In genomic region chr7:92360387-92360786, GRCh38 we compare ENCODE assay signal across 28 cellular contexts.
DNase-seq lines count a peak whose midpoint lies in the region; ATAC-seq, FAIRE-seq and TF ChIP-seq lines count a peak whose summit lies in the region.
"Had no signal": no experiment of that assay in that cellular context is flagged by ENCODE, and none has a peak within 500 bp of the region (broad histone marks: within the 10 kb centered on the region; RNA-seq: fewer than 3 reads in every experiment).

No MANE protein-coding gene starts in this region.

- no peak overlapping the region for H3K4me3 Mint-ChIP-seq in chondrocyte (ENCODE audit: unreplicated experiment)
- H3K4me3 Mint-ChIP-seq in stimulated activated effector memory CD8-positive, alpha-beta T cell treated with anti-CD3 and anti-CD28 coated beads, Interleukin-12 subunit alpha, Interleukin-12 subunit beta, amount 100 ng/mL, for 72 hours: no peak overlapping the region
- H3K4me3 Mint-ChIP-seq: activated naive CD4-positive, alpha-beta T cell treated with anti-CD3 and anti-CD28 coated beads for 36 hours; activated T-cell treated with anti-CD3 and anti-CD28 coated beads, Interleukin-2, amount 50 U/mL, for 72 hours; memory B cell; T-helper 1 cell treated with Interleukin-12 subunit alpha and Interleukin-12 subunit beta and Interleukin-4 antibody, amounts not matched to agents 30 μg/mL and 1 μg/mL, for 36 hours had no signal

- peak; percentile 51 for ATAC-seq in stimulated activated effector memory CD8-positive, alpha-beta T cell treated with anti-CD3 and anti-CD28 coated beads, Interleukin-12 subunit alpha, Interleukin-12 subunit beta, amount 100 ng/mL, for 72 hours
- ATAC-seq in HG02884 (IDR thresholded peaks at IDR 0.05; ENCODE audit: unreplicated experiment): no peak

- peak overlapping the region; percentile 32 for H3K27ac Mint-ChIP-seq in chondrocyte (ENCODE audit: unreplicated experiment)
- H3K27ac Mint-ChIP-seq in stimulated activated effector memory CD8-positive, alpha-beta T cell treated with anti-CD3 and anti-CD28 coated beads, Interleukin-12 subunit alpha, Interleukin-12 subunit beta, amount 100 ng/mL, for 72 hours: no peak overlapping the region
- H3K27ac Mint-ChIP-seq: activated naive CD4-positive, alpha-beta T cell treated with anti-CD3 and anti-CD28 coated beads for 36 hours; activated T-cell treated with anti-CD3 and anti-CD28 coated beads, Interleukin-2, amount 50 U/mL, for 72 hours; memory B cell; T-helper 1 cell treated with Interleukin-12 subunit alpha and Interleukin-12 subunit beta and Interleukin-4 antibody, amounts not matched to agents 30 μg/mL and 1 μg/mL, for 36 hours had no signal

- no peak for TF ChIP-seq CTCF in chondrocyte (IDR thresholded peaks at IDR 0.05)

- no peaks in the 10 kb centered on the region for H3K9me3 Mint-ChIP-seq in chondrocyte (ENCODE audit: low read depth)
- H3K9me3 Mint-ChIP-seq in stimulated activated effector memory CD8-positive, alpha-beta T cell treated with anti-CD3 and anti-CD28 coated beads, Interleukin-12 subunit alpha, Interleukin-12 subunit beta, amount 100 ng/mL, for 72 hours: no peaks in the 10 kb centered on the region
- H3K9me3 Mint-ChIP-seq: activated naive CD4-positive, alpha-beta T cell treated with anti-CD3 and anti-CD28 coated beads for 36 hours; activated T-cell treated with anti-CD3 and anti-CD28 coated beads, Interleukin-2, amount 50 U/mL, for 72 hours; T-helper 1 cell treated with Interleukin-12 subunit alpha and Interleukin-12 subunit beta and Interleukin-4 antibody, amounts not matched to agents 30 μg/mL and 1 μg/mL, for 36 hours had no signal

- no peak for DNase-seq in GM18507 (ENCODE audit: extremely low spot score, insufficient read length, low read depth)
- peak; percentile 32 for DNase-seq in RPMI8226
- no peak for DNase-seq in chondrocyte (ENCODE audit: low spot score)
- DNase-seq in stimulated activated effector memory CD8-positive, alpha-beta T cell treated with anti-CD3 and anti-CD28 coated beads, Interleukin-12 subunit alpha, Interleukin-12 subunit beta, amount 100 ng/mL, for 72 hours (ENCODE audit: low spot score in 2 of 2): no peak
- no peak for DNase-seq in DMS79 (lab: John Stamatoyannopoulos, UW)
- DNase-seq in erythroblast (lab: John Stamatoyannopoulos, UW): no peak
- DNase-seq: activated CD4-positive, alpha-beta T cell treated with anti-CD3 and anti-CD28 coated beads, Interleukin-2, amount 50 U/mL, for 48 hours; activated CD4-positive, CD25-positive, alpha-beta regulatory T cell; activated naive CD4-positive, alpha-beta T cell treated with anti-CD3 and anti-CD28 coated beads for 36 hours; activated T-cell treated with anti-CD3 and anti-CD28 coated beads, Interleukin-2, amount 50 U/mL, for 72 hours; adrenal gland; C1 segment of cervical spinal cord; COR-L47; DND-41; H7; hypothalamus; NCI-H1105 treated with DMSO at 0.1 percent for 48 hours; NCI-H187 treated with DMSO at 0.1 percent for 48 hours; NCI-H2171; NCI-H510A treated with DMSO at 0.1 percent for 48 hours; ovary; stimulated activated CD4-positive, alpha-beta T cell treated with anti-CD3 and anti-CD28 coated beads, Interleukin-15, amount 100 ng/mL, for 24 hours; stimulated activated CD4-positive, alpha-beta T cell treated with anti-CD3 and anti-CD28 coated beads, Interleukin-4, amount 100 ng/mL, for 4 hours; substantia nigra had no signal

- H3K27me3 Mint-ChIP-seq in chondrocyte (ENCODE audit: low read depth): no peaks in the 10 kb centered on the region
- H3K27me3 Mint-ChIP-seq: memory B cell had no signal

- no peak for TF ChIP-seq POLR2A in erythroblast (IDR thresholded peaks at IDR 0.05; ENCODE audit: low read length)

- H3K4me1 Mint-ChIP-seq in chondrocyte (ENCODE audit: low read depth): peaks cover 12% of the 10 kb centered on the region
- H3K4me1 Mint-ChIP-seq in stimulated activated effector memory CD8-positive, alpha-beta T cell treated with anti-CD3 and anti-CD28 coated beads, Interleukin-12 subunit alpha, Interleukin-12 subunit beta, amount 100 ng/mL, for 72 hours: peaks cover 7% of the 10 kb centered on the region
- H3K4me1 Mint-ChIP-seq: memory B cell had no signal

- FAIRE-seq in GM18507 (lab: Jason Lieb, UNC): peak; percentile 35
- FAIRE-seq: endothelial cell of umbilical vein had no signal

- H3K36me3 Mint-ChIP-seq in chondrocyte (ENCODE audit: low read depth): peaks cover 20% of the 10 kb centered on the region
- H3K36me3 Mint-ChIP-seq in stimulated activated effector memory CD8-positive, alpha-beta T cell treated with anti-CD3 and anti-CD28 coated beads, Interleukin-12 subunit alpha, Interleukin-12 subunit beta, amount 100 ng/mL, for 72 hours: peaks cover 63% of the 10 kb centered on the region
